Comparison of ENCODE assay signal across 15 cellular contexts in the genomic region with DNA sequence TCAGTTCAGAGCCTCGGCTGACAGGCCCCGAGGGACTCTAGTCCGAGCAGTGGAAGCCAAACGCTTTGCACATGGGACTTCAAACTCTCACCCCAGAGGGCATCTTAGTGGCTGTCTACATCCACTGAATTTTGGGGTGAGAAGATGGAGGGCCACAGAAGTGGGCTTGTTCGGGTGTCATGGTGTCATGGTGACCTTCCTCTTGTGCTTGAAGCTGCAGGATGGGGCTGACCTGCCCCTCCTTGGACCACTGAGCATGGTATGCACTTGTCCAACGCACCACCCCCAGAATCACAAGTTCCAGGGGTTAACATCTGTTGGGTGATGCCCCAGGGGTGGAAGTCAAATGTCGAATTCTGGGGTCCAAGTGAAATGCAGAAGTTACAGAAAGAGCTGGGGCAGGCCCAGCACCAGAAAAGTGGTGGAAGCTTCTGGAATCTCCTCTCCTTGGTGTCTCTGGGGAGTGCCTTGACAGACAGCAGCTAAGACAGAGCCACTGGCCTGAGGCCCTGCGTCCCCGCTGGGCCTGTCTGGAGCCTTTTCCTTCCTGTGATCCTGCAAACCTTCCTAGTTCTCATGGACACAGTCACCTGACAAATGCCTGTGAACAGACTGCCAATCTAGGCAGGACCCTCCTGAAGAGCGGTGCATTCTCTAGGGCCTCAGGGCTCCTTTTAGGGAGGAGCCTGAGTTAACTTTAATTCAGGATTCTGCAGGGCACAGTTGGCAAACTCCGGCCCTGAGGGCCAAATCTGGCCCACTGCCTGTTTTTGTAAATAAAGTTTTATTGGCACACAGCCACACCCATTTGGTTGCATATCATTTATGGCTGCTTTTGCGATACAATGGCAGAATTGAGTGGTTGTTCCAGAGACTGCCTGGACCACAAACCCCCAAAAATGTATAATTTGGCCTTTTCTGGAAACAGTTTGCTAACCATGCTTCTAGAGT.
A peak's percentile ranks its signal among the peaks of the same experiment; 100 is the strongest.
DNase-seq lines count a peak whose midpoint lies in the region; FAIRE-seq and TF ChIP-seq lines count a peak whose summit lies in the region.
"Had no signal": no experiment of that assay in that cellular context is flagged by ENCODE, and none has a peak within 500 bp of the region (broad histone marks: within the 10 kb centered on the region; RNA-seq: fewer than 3 reads in every experiment).

No MANE protein-coding gene starts in this region.

- no peak overlapping the region for H3K27ac Mint-ChIP-seq in osteocyte (ENCODE audit: unreplicated experiment)
- H3K27ac Mint-ChIP-seq: GM23338 had no signal

- peak; percentile 55 for FAIRE-seq in bronchial epithelial cell (lab: Jason Lieb, UNC)

- H3K9me3 Mint-ChIP-seq in osteocyte (ENCODE audit: unreplicated experiment): no peaks in the 10 kb centered on the region
- H3K9me3 Mint-ChIP-seq: GM23338 had no signal

- DNase-seq in ELF-1 (ENCODE audit: low read depth, low spot score) (peak; percentile 84), bronchial epithelial cell (ENCODE audit: low read depth) (no peak), osteocyte (ENCODE audit: extremely low spot score, unreplicated experiment) (peak; percentile 62), OCI-M2 (lab: John Stamatoyannopoulos, UW; ENCODE audit: unreplicated experiment) (no peak)
- no peak for DNase-seq in activated naive CD4-positive, alpha-beta T cell (lab: John Stamatoyannopoulos, UW)
- no peak for DNase-seq in central memory CD4-positive, alpha-beta T cell
- DNase-seq: KG1, NCI-H1092, NCI-H1694, NCI-H345, NCI-H69, PC-3 had no signal

- TF ChIP-seq CTCF in bronchial epithelial cell (IDR thresholded peaks at IDR 0.05; ENCODE audit: insufficient read depth, low read length, severe bottlenecking) (no peak), osteocyte (IDR thresholded peaks at IDR 0.05) (no peak)

- H3K27ac ChIP-seq in BLaER1: peak overlapping the region; percentile 45
- H3K27ac ChIP-seq: HL-60 had no signal

- H3K4me2 ChIP-seq in BLaER1: peak overlapping the region; percentile 86
- H3K4me2 ChIP-seq: GM23338 had no signal

- H3K36me3 Mint-ChIP-seq in osteocyte (ENCODE audit: unreplicated experiment): no peaks in the 10 kb centered on the region

- H3K9me3 ChIP-seq in BLaER1: no peaks in the 10 kb centered on the region

- H3K27me3 ChIP-seq in BLaER1 (no peaks in the 10 kb centered on the region), bronchial epithelial cell (ENCODE audit: control insufficient read depth, insufficient read depth, low read length) (no peaks in the 10 kb centered on the region)

- H3K36me3 ChIP-seq in BLaER1 (no peaks in the 10 kb centered on the region), bronchial epithelial cell (ENCODE audit: control insufficient read depth, insufficient read depth, low read length) (peaks cover 3% of the 10 kb centered on the region)

- no peak overlapping the region for H3K4me3 Mint-ChIP-seq in osteocyte (ENCODE audit: unreplicated experiment)
- H3K4me3 Mint-ChIP-seq: GM23338 had no signal

- no peaks in the 10 kb centered on the region for H3K27me3 Mint-ChIP-seq in osteocyte (ENCODE audit: unreplicated experiment)

- H3K4me3 ChIP-seq in BLaER1 (peak overlapping the region; percentile 34; the same call in 1 of the 2 replicates), bronchial epithelial cell (ENCODE audit: low read depth, low read length) (no peak overlapping the region)
- H3K4me3 ChIP-seq: GM23338 had no signal

- peaks cover 28% of the 10 kb centered on the region for H3K4me1 ChIP-seq in BLaER1

- H3K4me1 Mint-ChIP-seq in osteocyte (ENCODE audit: unreplicated experiment): peaks cover 2% of the 10 kb centered on the region

- no peaks in the 10 kb centered on the region for H4K20me1 ChIP-seq in BLaER1

- H3K9ac ChIP-seq in BLaER1: peak overlapping the region; percentile 44

Comparison
In these comparisons a context has a peak if more than half of its experiments do, and no peak if none do; other contexts are left out.
1. DNase-seq: peak in ELF-1 (single experiment) and osteocyte (single experiment); none in bronchial epithelial cell (single experiment), activated naive CD4-positive, alpha-beta T cell (0 of 4), OCI-M2 (single experiment) and central memory CD4-positive, alpha-beta T cell (single experiment).